Comparison of ENCODE assay signal across 2 cellular contexts in the genomic region with DNA sequence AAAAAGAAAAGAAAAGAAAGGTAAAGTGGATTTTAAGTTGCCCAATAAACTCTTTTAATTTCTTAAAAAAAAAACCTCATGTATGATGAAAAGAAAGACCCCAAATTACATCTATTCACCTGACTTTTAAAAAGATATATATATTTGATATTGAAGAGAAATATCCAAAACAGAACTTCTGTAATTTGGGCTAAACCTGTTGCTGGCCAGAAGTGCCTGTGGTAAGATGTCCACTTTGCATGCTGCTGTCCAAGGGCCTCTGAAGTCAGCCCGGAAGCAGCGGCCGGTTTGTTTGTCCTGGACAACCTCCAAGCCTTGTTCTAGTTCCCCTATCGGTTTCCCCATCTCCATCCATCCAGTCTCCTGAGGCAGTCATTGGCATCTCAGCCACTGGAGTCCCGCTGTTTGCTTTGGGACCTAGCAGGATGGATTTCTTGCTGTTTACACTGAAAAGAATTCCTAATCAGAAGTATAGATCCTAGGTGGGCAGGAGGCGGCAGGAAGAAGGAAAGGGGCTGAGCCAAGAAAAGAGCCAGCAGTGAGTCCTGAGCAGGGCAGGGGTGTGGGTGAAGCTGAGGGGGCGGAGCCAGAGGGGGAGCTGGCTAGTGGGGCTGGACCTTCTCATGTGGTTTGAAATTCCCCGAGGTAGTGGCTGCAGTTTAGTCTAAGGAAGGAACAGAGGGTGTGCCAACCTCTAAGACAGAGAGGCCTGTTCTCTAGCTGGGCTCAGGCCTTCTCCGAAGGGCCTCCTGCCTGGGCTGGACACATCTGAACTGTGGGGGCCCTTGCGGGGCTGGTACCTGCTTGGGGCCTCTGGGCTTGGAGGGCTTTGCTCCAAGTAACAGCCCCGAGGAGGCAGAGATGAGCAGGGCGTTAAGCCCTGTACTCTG.
TF ChIP-seq lines count a peak whose summit lies in the region.

No MANE protein-coding gene starts in this region.

TF ChIP-seq in HEK293, 187 proteins besides CTCF, POLR2A, EP300 and RAD21 (continued from another document and continues in another):
- TF ChIP-seq ZNF701 (tag by site-specific recombination; IDR thresholded peaks at IDR 0.05) (no peak), ZNF114 (tag by site-specific recombination; IDR thresholded peaks at IDR 0.05) (no peak), ZFP41 (tag by site-specific recombination; IDR thresholded peaks at IDR 0.05; ENCODE audit: borderline replicate concordance) (no peak), ZNF311 (tag by site-specific recombination; IDR thresholded peaks at IDR 0.05; ENCODE audit: borderline replicate concordance) (no peak), ZNF514 (tag by site-specific recombination; IDR thresholded peaks at IDR 0.05) (no peak), ZBTB17 (tag by site-specific recombination; IDR thresholded peaks at IDR 0.05) (peak; percentile 51; the same call in 1 of the 2 replicates), ZFHX2 (tag by site-specific recombination; conservative IDR thresholded peaks at IDR 0.05) (peak; percentile 45; the same call in 1 of the 2 replicates), ZNF560 (tag by site-specific recombination; IDR thresholded peaks at IDR 0.05; ENCODE audit: borderline replicate concordance) (no peak), ZNF626 (tag by site-specific recombination; IDR thresholded peaks at IDR 0.05) (no peak), ZNF654 (tag by site-specific recombination; IDR thresholded peaks at IDR 0.05; ENCODE audit: low read depth) (no peak), ZSCAN23 (tag by site-specific recombination; IDR thresholded peaks at IDR 0.05) (no peak), ZNF548 (tag by site-specific recombination; IDR thresholded peaks at IDR 0.05) (no peak), ZNF138 (tag by site-specific recombination; IDR thresholded peaks at IDR 0.05; ENCODE audit: borderline replicate concordance) (no peak), ZNF660 (tag by site-specific recombination; IDR thresholded peaks at IDR 0.05) (no peak), EGR2 (tag by site-specific recombination; IDR thresholded peaks at IDR 0.05; ENCODE audit: low read depth) (peak; percentile 36; the same call in 1 of the 2 replicates), ZNF23 (tag by site-specific recombination; IDR thresholded peaks at IDR 0.05; ENCODE audit: borderline replicate concordance) (no peak), ZNF785 (tag by site-specific recombination; IDR thresholded peaks at IDR 0.05) (no peak), SCRT2 (tag by site-specific recombination; IDR thresholded peaks at IDR 0.05) (peak; percentile 73), ZNF391 (tag by site-specific recombination; IDR thresholded peaks at IDR 0.05; ENCODE audit: borderline replicate concordance, low read depth) (no peak), ZNF610 (tag by site-specific recombination; IDR thresholded peaks at IDR 0.05; ENCODE audit: borderline replicate concordance) (no peak)
- TF ChIP-seq, protein P1, sequence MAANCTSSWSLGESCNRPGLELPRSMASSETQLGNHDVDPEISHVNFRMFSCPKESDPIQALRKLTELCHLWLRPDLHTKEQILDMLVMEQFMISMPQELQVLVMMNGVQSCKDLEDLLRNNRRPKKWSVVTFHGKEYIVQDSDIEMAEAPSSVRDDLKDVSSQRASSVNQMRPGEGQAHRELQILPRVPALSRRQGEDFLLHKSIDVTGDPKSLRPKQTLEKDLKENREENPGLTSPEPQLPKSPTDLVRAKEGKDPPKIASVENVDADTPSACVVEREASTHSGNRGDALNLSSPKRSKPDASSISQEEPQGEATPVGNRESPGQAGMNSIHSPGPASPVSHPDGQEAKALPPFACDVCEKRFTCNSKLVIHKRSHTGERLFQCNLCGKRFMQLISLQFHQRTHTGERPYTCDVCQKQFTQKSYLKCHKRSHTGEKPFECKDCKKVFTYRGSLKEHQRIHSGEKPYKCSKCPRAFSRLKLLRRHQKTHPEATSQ (tag by site-specific recombination; IDR thresholded peaks at IDR 0.05): no peak
- TF ChIP-seq, protein P2, sequence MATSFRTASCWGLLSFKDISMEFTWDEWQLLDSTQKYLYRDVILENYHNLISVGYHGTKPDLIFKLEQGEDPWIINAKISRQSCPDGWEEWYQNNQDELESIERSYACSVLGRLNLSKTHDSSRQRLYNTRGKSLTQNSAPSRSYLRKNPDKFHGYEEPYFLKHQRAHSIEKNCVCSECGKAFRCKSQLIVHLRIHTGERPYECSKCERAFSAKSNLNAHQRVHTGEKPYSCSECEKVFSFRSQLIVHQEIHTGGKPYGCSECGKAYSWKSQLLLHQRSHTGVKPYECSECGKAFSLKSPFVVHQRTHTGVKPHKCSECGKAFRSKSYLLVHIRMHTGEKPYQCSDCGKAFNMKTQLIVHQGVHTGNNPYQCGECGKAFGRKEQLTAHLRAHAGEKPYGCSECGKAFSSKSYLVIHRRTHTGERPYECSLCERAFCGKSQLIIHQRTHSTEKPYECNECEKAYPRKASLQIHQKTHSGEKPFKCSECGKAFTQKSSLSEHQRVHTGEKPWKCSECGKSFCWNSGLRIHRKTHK (tag by site-specific recombination; IDR thresholded peaks at IDR 0.05): no peak
- TF ChIP-seq, protein P3, sequence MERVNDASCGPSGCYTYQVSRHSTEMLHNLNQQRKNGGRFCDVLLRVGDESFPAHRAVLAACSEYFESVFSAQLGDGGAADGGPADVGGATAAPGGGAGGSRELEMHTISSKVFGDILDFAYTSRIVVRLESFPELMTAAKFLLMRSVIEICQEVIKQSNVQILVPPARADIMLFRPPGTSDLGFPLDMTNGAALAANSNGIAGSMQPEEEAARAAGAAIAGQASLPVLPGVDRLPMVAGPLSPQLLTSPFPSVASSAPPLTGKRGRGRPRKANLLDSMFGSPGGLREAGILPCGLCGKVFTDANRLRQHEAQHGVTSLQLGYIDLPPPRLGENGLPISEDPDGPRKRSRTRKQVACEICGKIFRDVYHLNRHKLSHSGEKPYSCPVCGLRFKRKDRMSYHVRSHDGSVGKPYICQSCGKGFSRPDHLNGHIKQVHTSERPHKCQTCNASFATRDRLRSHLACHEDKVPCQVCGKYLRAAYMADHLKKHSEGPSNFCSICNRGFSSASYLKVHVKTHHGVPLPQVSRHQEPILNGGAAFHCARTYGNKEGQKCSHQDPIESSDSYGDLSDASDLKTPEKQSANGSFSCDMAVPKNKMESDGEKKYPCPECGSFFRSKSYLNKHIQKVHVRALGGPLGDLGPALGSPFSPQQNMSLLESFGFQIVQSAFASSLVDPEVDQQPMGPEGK (tag by site-specific recombination; IDR thresholded peaks at IDR 0.05): peak; percentile 27; the same call in 1 of the 2 replicates
- TF ChIP-seq, protein P4, sequence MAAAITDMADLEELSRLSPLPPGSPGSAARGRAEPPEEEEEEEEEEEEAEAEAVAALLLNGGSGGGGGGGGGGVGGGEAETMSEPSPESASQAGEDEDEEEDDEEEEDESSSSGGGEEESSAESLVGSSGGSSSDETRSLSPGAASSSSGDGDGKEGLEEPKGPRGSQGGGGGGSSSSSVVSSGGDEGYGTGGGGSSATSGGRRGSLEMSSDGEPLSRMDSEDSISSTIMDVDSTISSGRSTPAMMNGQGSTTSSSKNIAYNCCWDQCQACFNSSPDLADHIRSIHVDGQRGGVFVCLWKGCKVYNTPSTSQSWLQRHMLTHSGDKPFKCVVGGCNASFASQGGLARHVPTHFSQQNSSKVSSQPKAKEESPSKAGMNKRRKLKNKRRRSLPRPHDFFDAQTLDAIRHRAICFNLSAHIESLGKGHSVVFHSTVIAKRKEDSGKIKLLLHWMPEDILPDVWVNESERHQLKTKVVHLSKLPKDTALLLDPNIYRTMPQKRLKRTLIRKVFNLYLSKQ (tag by site-specific recombination; IDR thresholded peaks at IDR 0.05; ENCODE audit: borderline replicate concordance): no peak

TF ChIP-seq in SK-N-SH, 30 proteins besides CTCF, POLR2A, EP300 and RAD21 (continued from another document and continues in another):
- TF ChIP-seq, protein P5, sequence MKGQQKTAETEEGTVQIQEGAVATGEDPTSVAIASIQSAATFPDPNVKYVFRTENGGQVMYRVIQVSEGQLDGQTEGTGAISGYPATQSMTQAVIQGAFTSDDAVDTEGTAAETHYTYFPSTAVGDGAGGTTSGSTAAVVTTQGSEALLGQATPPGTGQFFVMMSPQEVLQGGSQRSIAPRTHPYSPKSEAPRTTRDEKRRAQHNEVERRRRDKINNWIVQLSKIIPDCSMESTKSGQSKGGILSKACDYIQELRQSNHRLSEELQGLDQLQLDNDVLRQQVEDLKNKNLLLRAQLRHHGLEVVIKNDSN (IDR thresholded peaks at IDR 0.05; ENCODE audit: borderline replicate concordance, low read depth): no peak
- TF ChIP-seq RCOR1 (IDR thresholded peaks at IDR 0.05; ENCODE audit: low read length) (peak; percentile 84), GABPA (IDR thresholded peaks at IDR 0.05; ENCODE audit: low read depth) (no peak), NFIC (IDR thresholded peaks at IDR 0.05; ENCODE audit: borderline replicate concordance) (peak; percentile 87), NRF1 (IDR thresholded peaks at IDR 0.05; ENCODE audit: low read depth, low read length) (no peak), CHD2 (IDR thresholded peaks at IDR 0.05; ENCODE audit: low read length, partially characterized antibody) (peak; percentile 45), JUND (IDR thresholded peaks at IDR 0.05) (no peak), GATA2 (CRISPR knock-in tag; IDR thresholded peaks at IDR 0.05) (peak; percentile 94), MXI1 (IDR thresholded peaks at IDR 0.05; ENCODE audit: low read depth, low read length) (no peak), ELF1 (IDR thresholded peaks at IDR 0.05) (peak; percentile 54; the same call in 1 of the 2 replicates), RFX5 (IDR thresholded peaks at IDR 0.05; ENCODE audit: low read length) (no peak), RXRA (IDR thresholded peaks at IDR 0.05; ENCODE audit: borderline replicate concordance, low read depth) (no peak; the same call in 1 of the 2 replicates), YY1 (IDR thresholded peaks at IDR 0.05; ENCODE audit: low read depth) (no peak), SMC3 (IDR thresholded peaks at IDR 0.05; ENCODE audit: low read depth, low read length) (no peak), POLR2AphosphoS5 (IDR thresholded peaks at IDR 0.05; ENCODE audit: low read depth, low read length) (peak; percentile 24; the same call in 1 of the 2 replicates), TCF12 (IDR thresholded peaks at IDR 0.05) (peak; percentile 64)
- TF ChIP-seq, protein P6, sequence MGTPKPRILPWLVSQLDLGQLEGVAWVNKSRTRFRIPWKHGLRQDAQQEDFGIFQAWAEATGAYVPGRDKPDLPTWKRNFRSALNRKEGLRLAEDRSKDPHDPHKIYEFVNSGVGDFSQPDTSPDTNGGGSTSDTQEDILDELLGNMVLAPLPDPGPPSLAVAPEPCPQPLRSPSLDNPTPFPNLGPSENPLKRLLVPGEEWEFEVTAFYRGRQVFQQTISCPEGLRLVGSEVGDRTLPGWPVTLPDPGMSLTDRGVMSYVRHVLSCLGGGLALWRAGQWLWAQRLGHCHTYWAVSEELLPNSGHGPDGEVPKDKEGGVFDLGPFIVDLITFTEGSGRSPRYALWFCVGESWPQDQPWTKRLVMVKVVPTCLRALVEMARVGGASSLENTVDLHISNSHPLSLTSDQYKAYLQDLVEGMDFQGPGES (IDR thresholded peaks at IDR 0.05; ENCODE audit: low read depth, low read length): no peak
- TF ChIP-seq, protein P7, sequence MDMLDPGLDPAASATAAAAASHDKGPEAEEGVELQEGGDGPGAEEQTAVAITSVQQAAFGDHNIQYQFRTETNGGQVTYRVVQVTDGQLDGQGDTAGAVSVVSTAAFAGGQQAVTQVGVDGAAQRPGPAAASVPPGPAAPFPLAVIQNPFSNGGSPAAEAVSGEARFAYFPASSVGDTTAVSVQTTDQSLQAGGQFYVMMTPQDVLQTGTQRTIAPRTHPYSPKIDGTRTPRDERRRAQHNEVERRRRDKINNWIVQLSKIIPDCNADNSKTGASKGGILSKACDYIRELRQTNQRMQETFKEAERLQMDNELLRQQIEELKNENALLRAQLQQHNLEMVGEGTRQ (IDR thresholded peaks at IDR 0.05; ENCODE audit: borderline replicate concordance, low read depth, low read length): no peak
- TF ChIP-seq, protein P8, sequence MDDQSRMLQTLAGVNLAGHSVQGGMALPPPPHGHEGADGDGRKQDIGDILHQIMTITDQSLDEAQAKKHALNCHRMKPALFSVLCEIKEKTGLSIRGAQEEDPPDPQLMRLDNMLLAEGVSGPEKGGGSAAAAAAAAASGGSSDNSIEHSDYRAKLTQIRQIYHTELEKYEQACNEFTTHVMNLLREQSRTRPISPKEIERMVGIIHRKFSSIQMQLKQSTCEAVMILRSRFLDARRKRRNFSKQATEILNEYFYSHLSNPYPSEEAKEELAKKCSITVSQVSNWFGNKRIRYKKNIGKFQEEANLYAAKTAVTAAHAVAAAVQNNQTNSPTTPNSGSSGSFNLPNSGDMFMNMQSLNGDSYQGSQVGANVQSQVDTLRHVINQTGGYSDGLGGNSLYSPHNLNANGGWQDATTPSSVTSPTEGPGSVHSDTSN (IDR thresholded peaks at IDR 0.05): peak; percentile 60; the same call in 1 of the 2 replicates
- TF ChIP-seq, protein P9, sequence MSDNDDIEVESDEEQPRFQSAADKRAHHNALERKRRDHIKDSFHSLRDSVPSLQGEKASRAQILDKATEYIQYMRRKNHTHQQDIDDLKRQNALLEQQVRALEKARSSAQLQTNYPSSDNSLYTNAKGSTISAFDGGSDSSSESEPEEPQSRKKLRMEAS (IDR thresholded peaks at IDR 0.05; ENCODE audit: low read depth): no peak
- TF ChIP-seq, protein P10, sequence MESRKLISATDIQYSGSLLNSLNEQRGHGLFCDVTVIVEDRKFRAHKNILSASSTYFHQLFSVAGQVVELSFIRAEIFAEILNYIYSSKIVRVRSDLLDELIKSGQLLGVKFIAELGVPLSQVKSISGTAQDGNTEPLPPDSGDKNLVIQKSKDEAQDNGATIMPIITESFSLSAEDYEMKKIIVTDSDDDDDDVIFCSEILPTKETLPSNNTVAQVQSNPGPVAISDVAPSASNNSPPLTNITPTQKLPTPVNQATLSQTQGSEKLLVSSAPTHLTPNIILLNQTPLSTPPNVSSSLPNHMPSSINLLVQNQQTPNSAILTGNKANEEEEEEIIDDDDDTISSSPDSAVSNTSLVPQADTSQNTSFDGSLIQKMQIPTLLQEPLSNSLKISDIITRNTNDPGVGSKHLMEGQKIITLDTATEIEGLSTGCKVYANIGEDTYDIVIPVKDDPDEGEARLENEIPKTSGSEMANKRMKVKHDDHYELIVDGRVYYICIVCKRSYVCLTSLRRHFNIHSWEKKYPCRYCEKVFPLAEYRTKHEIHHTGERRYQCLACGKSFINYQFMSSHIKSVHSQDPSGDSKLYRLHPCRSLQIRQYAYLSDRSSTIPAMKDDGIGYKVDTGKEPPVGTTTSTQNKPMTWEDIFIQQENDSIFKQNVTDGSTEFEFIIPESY (IDR thresholded peaks at IDR 0.05; ENCODE audit: borderline replicate concordance, low read depth): 0 out of 2 replicates have a peak, but pooled peaks have one; percentile 33
